In genomic region chr13:77016888-77017623, GRCh38 we compare ENCODE assay signal across 17 cellular contexts. TPM values are rescaled to one million over a fixed set of nuclear protein-coding genes. Genes with fewer than 3 reads are reported as not detected.
DNase-seq lines count a peak whose midpoint lies in the region; ATAC-seq, FAIRE-seq and TF ChIP-seq lines count a peak whose summit lies in the region.
"Had no signal": no experiment of that assay in that cellular context is flagged by ENCODE, and none has a peak within 500 bp of the region (broad histone marks: within the 10 kb centered on the region; RNA-seq: fewer than 3 reads in every experiment).

No MANE protein-coding gene starts in this region.

- H3K56ac ChIP-seq in H9 (ENCODE audit: insufficient read length, low read depth, low read length): no peak overlapping the region

- H3K14ac ChIP-seq in H9 (ENCODE audit: insufficient read depth, low read length): no peak overlapping the region

- H3K36me3 Mint-ChIP-seq in H9 (ENCODE audit: insufficient read depth in 1 of 3, low read depth in 3 of 3) (peaks cover 11 to 57% (median 54%) of the 10 kb centered on the region in 3 experiments; a peak in 6 of 7 replicates), neural progenitor cell (peaks cover 28% of the 10 kb centered on the region)

- no peak overlapping the region for H3K18ac ChIP-seq in H9 (ENCODE audit: insufficient read length, low read depth, low read length)

- no peaks in the 10 kb centered on the region for H3K23me2 ChIP-seq in H9 (ENCODE audit: insufficient read length, low read depth, low read length, poor library complexity, severe bottlenecking)

- no peak overlapping the region for H4K8ac ChIP-seq in H9 (replicated peaks; ENCODE audit: insufficient read length, low read depth, low read length)

- H3K79me1 ChIP-seq in H9 (ENCODE audit: insufficient read depth, low read depth, low read length, poor library complexity, severe bottlenecking): peaks cover 4% of the 10 kb centered on the region

- no peaks in the 10 kb centered on the region for H4K20me1 ChIP-seq in H9 (ENCODE audit: control insufficient read depth, insufficient read depth, insufficient read length)
- peaks cover 32% of the 10 kb centered on the region for H4K20me1 ChIP-seq in neural progenitor cell (ENCODE audit: low read depth)

- H3K9ac ChIP-seq in H9 (ENCODE audit: extremely low read depth, insufficient read length, low read length) (no peak overlapping the region), neural progenitor cell (no peak overlapping the region)

- H4K5ac ChIP-seq in H9 (ENCODE audit: insufficient read length, low read depth, low read length): no peak overlapping the region

- no peak overlapping the region for H3K27ac Mint-ChIP-seq in H9
- no peak overlapping the region for H3K27ac Mint-ChIP-seq in neural progenitor cell
- H3K27ac Mint-ChIP-seq: activated T-helper 2 cell treated with anti-CD3 and anti-CD28 coated beads, Interferon-gamma antibody, Interleukin-2, Interleukin-4, amounts not matched to agents 10 μg/mL and 5 μg/mL and 100 μg/mL, durations not matched to agents 14 hours and 24 hours and 36 hours had no signal

- H3K9me3 Mint-ChIP-seq in H9: no peaks in the 10 kb centered on the region
- no peaks in the 10 kb centered on the region for H3K9me3 Mint-ChIP-seq in neural progenitor cell
- H3K9me3 Mint-ChIP-seq: activated T-helper 2 cell treated with anti-CD3 and anti-CD28 coated beads, Interferon-gamma antibody, Interleukin-2, Interleukin-4, amounts not matched to agents 10 μg/mL and 5 μg/mL and 100 μg/mL, durations not matched to agents 14 hours and 24 hours and 36 hours had no signal

- no peaks in the 10 kb centered on the region for H3K4me1 Mint-ChIP-seq in H9
- H3K4me1 Mint-ChIP-seq in neural progenitor cell: no peaks in the 10 kb centered on the region

- no peak overlapping the region for H2AFZ ChIP-seq in H9 (ENCODE audit: low read length)
- no peak overlapping the region for H2AFZ ChIP-seq in neural progenitor cell (replicated peaks)

- no peak overlapping the region for H2BK5ac ChIP-seq in H9 (ENCODE audit: insufficient read length, low read length)

- H2BK20ac ChIP-seq in H9 (ENCODE audit: low read depth, low read length, poor library complexity, severe bottlenecking): no peak overlapping the region

- no peak overlapping the region for H4K91ac ChIP-seq in H9 (ENCODE audit: insufficient read length, low read depth, low read length)

- H3K4ac ChIP-seq in H9 (ENCODE audit: low read depth, low read length): no peak overlapping the region

- H3K36me3 ChIP-seq in A673 (ENCODE audit: insufficient read depth, low read length, poor library complexity, severe bottlenecking): peaks cover 59% of the 10 kb centered on the region
- H3K36me3 ChIP-seq in neural progenitor cell: peaks cover 3% of the 10 kb centered on the region
- H3K36me3 ChIP-seq: ovary had no signal

- FAIRE-seq in colon (lab: Jason Lieb, UNC): peak; percentile 5

- DNase-seq in A673 (ENCODE audit: low spot score) (no peak), H9 (no peak), neural progenitor cell (ENCODE audit: low spot score) (no peak), NCI-H2196 treated with DMSO at 0.1 percent for 48 hours (lab: John Stamatoyannopoulos, UW; ENCODE audit: unreplicated experiment) (no peak), mesenteric fat pad (ENCODE audit: low spot score) (no peak), HK-2 (ENCODE audit: unreplicated experiment) (no peak)
- DNase-seq: activated CD4-positive, alpha-beta T cell treated with anti-CD3 and anti-CD28 coated beads, Interleukin-2, amount 50 U/mL, for 4 hours; left colon; NCI-H1436 treated with DMSO at 0.1 percent for 48 hours; NCI-H345; ovary; spleen; stimulated activated naive CD8-positive, alpha-beta T cell treated with anti-CD3 and anti-CD28 coated beads, Interleukin-15, Interleukin-2, amounts not matched to agents 100 U/mL and 50 U/mL, for 24 hours had no signal

- H2BK120ac ChIP-seq in H9 (ENCODE audit: low read depth, low read length, poor library complexity, severe bottlenecking): no peak overlapping the region

- no peak overlapping the region for H2BK15ac ChIP-seq in H9 (ENCODE audit: low read depth, low read length)

- H3K79me2 ChIP-seq in H9 (ENCODE audit: insufficient read depth, low read length) (no peaks in the 10 kb centered on the region; the same call in 1 of the 2 replicates), neural progenitor cell (ENCODE audit: low read depth) (peaks cover 60% of the 10 kb centered on the region)

- peak; percentile 34; the same call in 1 of the 2 replicates for TF ChIP-seq CTCF in A673 (conservative IDR thresholded peaks at IDR 0.05; ENCODE audit: low read depth, low read length)
- TF ChIP-seq CTCF in H9 (conservative IDR thresholded peaks at IDR 0.05): 0 out of 3 replicates have a peak, but pooled peaks have one; percentile 37
- TF ChIP-seq CTCF in neural progenitor cell (IDR thresholded peaks at IDR 0.05): peak; percentile 18

- CTCF ChIA-PET in A673 (lab: Charles Lee): no interaction called here

- H3K27ac ChIP-seq in A673 (ENCODE audit: low read depth, low read length, poor library complexity, severe bottlenecking): no peak overlapping the region
- no peak overlapping the region for H3K27ac ChIP-seq in H9 (ENCODE audit: insufficient read length, low read depth, low read length)
- no peak overlapping the region for H3K27ac ChIP-seq in neural progenitor cell
- H3K27ac ChIP-seq: ovary, SK-N-MC, spleen had no signal

- no peaks in the 10 kb centered on the region for H3K9me3 ChIP-seq in A673 (ENCODE audit: low read depth, low read length, poor library complexity, severe bottlenecking)
- no peaks in the 10 kb centered on the region for H3K9me3 ChIP-seq in H9 (ENCODE audit: control insufficient read depth, low read depth, low read length)
- no peaks in the 10 kb centered on the region for H3K9me3 ChIP-seq in neural progenitor cell (ENCODE audit: low read depth)
- H3K9me3 ChIP-seq: ovary, spleen had no signal

- no peak overlapping the region for H3T11ph ChIP-seq in H9 (ENCODE audit: low read length)

- H3K27me3 ChIP-seq in A673 (replicated peaks; ENCODE audit: insufficient read depth, low read depth, low read length, poor library complexity): no peaks in the 10 kb centered on the region
- no peaks in the 10 kb centered on the region for H3K27me3 ChIP-seq in H9 (ENCODE audit: insufficient read depth, low read length)
- no peaks in the 10 kb centered on the region for H3K27me3 ChIP-seq in neural progenitor cell
- H3K27me3 ChIP-seq: ovary, spleen had no signal

- no peak overlapping the region for H2AK5ac ChIP-seq in H9 (ENCODE audit: insufficient read length, low read length)

- no peak for ATAC-seq in GM18907 (IDR thresholded peaks at IDR 0.05; ENCODE audit: unreplicated experiment)
- ATAC-seq: stimulated activated naive CD8-positive, alpha-beta T cell treated with anti-CD3 and anti-CD28 coated beads, Interleukin-15, Interleukin-2, amounts not matched to agents 100 U/mL and 50 U/mL, for 24 hours had no signal

- H3K4me3 Mint-ChIP-seq in H9: no peak overlapping the region
- H3K4me3 Mint-ChIP-seq in neural progenitor cell: no peak overlapping the region

- no peaks in the 10 kb centered on the region for H3F3A ChIP-seq in neural progenitor cell (ENCODE audit: low read depth)

- H3K4me1 ChIP-seq in A673 (ENCODE audit: insufficient read depth, low read length, poor library complexity, severe bottlenecking): no peaks in the 10 kb centered on the region
- no peaks in the 10 kb centered on the region for H3K4me1 ChIP-seq in H9 (ENCODE audit: insufficient read depth, low read length)
- no peaks in the 10 kb centered on the region for H3K4me1 ChIP-seq in neural progenitor cell

- H3K23ac ChIP-seq in H9 (ENCODE audit: insufficient read length, low read depth, low read length): no peak overlapping the region

- POLR2A ChIA-PET in A673 (lab: Charles Lee; ENCODE audit: low non-redundant PET): interaction anchor here (0.6 to 0.7 kb wide), 2 partner anchors 148 to 388 kb away, joined by 5 to 8 read pairs; no protein-coding TSS in a partner anchor

- no peak overlapping the region for H3K4me2 ChIP-seq in H9 (ENCODE audit: insufficient read depth, insufficient read length, low read length)
- no peak overlapping the region for H3K4me2 ChIP-seq in neural progenitor cell

- H2BK12ac ChIP-seq in H9 (ENCODE audit: insufficient read length, low read depth, low read length): no peak overlapping the region

- no peaks in the 10 kb centered on the region for H3K27me3 Mint-ChIP-seq in H9 (ENCODE audit: low read depth)
- H3K27me3 Mint-ChIP-seq in neural progenitor cell (ENCODE audit: insufficient read depth, low read depth): no peaks in the 10 kb centered on the region

- no peak overlapping the region for H3K4me3 ChIP-seq in A673 (ENCODE audit: low read depth, low read length, poor library complexity, severe bottlenecking)
- no peak overlapping the region for H3K4me3 ChIP-seq in neural progenitor cell
- H3K4me3 ChIP-seq: ovary, SK-N-MC, spleen had no signal

- WGBS in H9 (ENCODE audit: extremely low coverage, insufficient read length, low lambda C conversion rate): no CpG with 5 or more reads among the region's 6 CpGs

- intact Hi-C loops in A673 (cut with micrococcal nuclease; ENCODE audit: unreplicated experiment): no loop called here

- BruUV-seq in A673 (replicated peaks; lab: Mats Ljungman, UMichigan): no TSS peak

RNA-seq across cellular contexts. Expression of gene FBXL3, which starts 9.9 kb away (rescaled TPM):
- 24.1 and 29.2 TPM in 2 replicates for total RNA-seq in A673 (2021)
- 16.4 and 16.7 TPM in 2 replicates for total RNA-seq in H9 (2021)
- total RNA-seq in neural progenitor cell (ENCODE audit: low replicate concordance): 21.3 and 25.5 TPM in 2 replicates
- 44.9 TPM for total RNA-seq in mesenteric fat pad

RNA-seq across cellular contexts. Expression of gene CLN5, which starts 25.2 kb away (rescaled TPM):
- total RNA-seq in A673 (2021) (12.4 and 13.7 TPM in 2 replicates), H9 (2021) (8.3 and 10.1 TPM in 2 replicates), neural progenitor cell (ENCODE audit: low replicate concordance) (14.3 and 28.5 TPM in 2 replicates), mesenteric fat pad (27.2 TPM)
